In the genomic region with DNA sequence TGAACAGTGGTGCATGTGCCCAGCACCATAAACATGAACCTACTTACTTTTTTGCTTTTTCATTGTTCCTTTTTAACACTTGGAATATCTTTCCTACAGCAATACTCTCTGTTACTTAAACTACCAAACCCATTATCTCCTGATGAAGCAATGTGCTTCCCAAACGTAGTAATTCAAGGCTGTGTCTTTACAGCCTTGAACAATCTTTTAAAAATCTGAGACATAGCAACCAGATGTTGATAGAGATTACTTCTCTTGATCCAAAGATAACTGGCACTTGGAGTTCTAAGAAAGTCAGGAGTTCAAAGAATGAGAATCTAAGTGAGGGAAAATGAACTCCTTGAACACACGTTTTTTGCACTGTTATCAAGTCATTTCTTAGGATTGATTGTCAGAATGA, we compare ENCODE assay signal across 26 cellular contexts. TPM values are rescaled to one million over a fixed set of nuclear protein-coding genes. Genes with fewer than 3 reads are reported as not detected.
"Had no signal": no experiment of that assay in that cellular context is flagged by ENCODE, and none has a peak within 500 bp of the region (broad histone marks: within the 10 kb centered on the region; RNA-seq: fewer than 3 reads in every experiment).

No MANE protein-coding gene starts in this region.

- H3K9me3 ChIP-seq: esophagus muscularis mucosa, heart right ventricle, lower lobe of right lung, neutrophil, pancreas, right lobe of liver, suprapubic skin had no signal

- H3K4me1 ChIP-seq: right lobe of liver, suprapubic skin had no signal

- ATAC-seq: heart right ventricle; left ventricle myocardium superior; lower lobe of right lung; natural killer cell treated with Interleukin-12 subunit alpha and Interleukin-12 subunit beta and Interleukin-15 and Interleukin-18, amount 100 ng/mL, for 72 hours; pancreas; right lobe of liver; stimulated activated naive B cell treated with anti-CD40 and anti-IgM and Interleukin-4, amounts not matched to agents 10 μg/mL and 1 μg/mL and 100 μg/mL, for 72 hours; stimulated activated naive CD8-positive, alpha-beta T cell treated with anti-CD3 and anti-CD28 coated beads, Interleukin-15, amount 100 ng/mL, for 72 hours had no signal

- H3K27ac ChIP-seq: coronary artery, esophagus muscularis mucosa, heart right ventricle, lower lobe of right lung, neutrophil, pancreas, right lobe of liver, suprapubic skin had no signal

- H3K4me1 Mint-ChIP-seq: immature natural killer cell; neural crest cell; stimulated activated naive CD8-positive, alpha-beta T cell treated with anti-CD3 and anti-CD28 coated beads, Interleukin-15, amount 100 ng/mL, for 72 hours had no signal

- DNase-seq: dermis blood vessel endothelial cell; effector memory CD4-positive, alpha-beta T cell; foreskin melanocyte; glutamatergic neuron; heart right ventricle; hypothalamus; immature natural killer cell; islet precursor cell; kidney glomerular epithelial cell; left ventricle myocardium superior; lower lobe of right lung; naive B cell; pancreas; right lobe of liver; small intestine; stimulated activated CD4-positive, alpha-beta T cell treated with anti-CD3 and anti-CD28 coated beads, Interleukin-15, amount 100 ng/mL, for 24 hours; stimulated activated CD4-positive, alpha-beta T cell treated with anti-CD3 and anti-CD28 coated beads, Interleukin-2, amount 100 ng/mL, for 48 hours; stimulated activated naive B cell treated with anti-CD40 and anti-IgM and Interleukin-4, amounts not matched to agents 10 μg/mL and 1 μg/mL and 100 μg/mL, for 72 hours; stimulated activated naive CD8-positive, alpha-beta T cell treated with anti-CD3 and anti-CD28 coated beads, Interleukin-15, amount 100 ng/mL, for 72 hours had no signal

- H3K9me3 Mint-ChIP-seq: immature natural killer cell; natural killer cell treated with Interleukin-12 subunit alpha and Interleukin-12 subunit beta and Interleukin-15 and Interleukin-18, amount 100 ng/mL, for 72 hours; stimulated activated naive B cell treated with anti-CD40 and anti-IgM and Interleukin-4, amounts not matched to agents 10 μg/mL and 1 μg/mL and 100 μg/mL, for 72 hours; stimulated activated naive CD8-positive, alpha-beta T cell treated with anti-CD3 and anti-CD28 coated beads, Interleukin-15, amount 100 ng/mL, for 72 hours; type B pancreatic cell had no signal

- H3K36me3 ChIP-seq: lower lobe of right lung, neutrophil, right lobe of liver, suprapubic skin had no signal

- H3K4me3 Mint-ChIP-seq: immature natural killer cell; naive B cell; natural killer cell treated with Interleukin-12 subunit alpha and Interleukin-12 subunit beta and Interleukin-15 and Interleukin-18, amount 100 ng/mL, for 72 hours; neural crest cell; stimulated activated naive B cell treated with anti-CD40 and anti-IgM and Interleukin-4, amounts not matched to agents 10 μg/mL and 1 μg/mL and 100 μg/mL, for 72 hours; stimulated activated naive CD8-positive, alpha-beta T cell treated with anti-CD3 and anti-CD28 coated beads, Interleukin-15, amount 100 ng/mL, for 72 hours; type B pancreatic cell had no signal

- H3K27me3 Mint-ChIP-seq: naive B cell; natural killer cell treated with Interleukin-12 subunit alpha and Interleukin-12 subunit beta and Interleukin-15 and Interleukin-18, amount 100 ng/mL, for 72 hours; stimulated activated naive B cell treated with anti-CD40 and anti-IgM and Interleukin-4, amounts not matched to agents 10 μg/mL and 1 μg/mL and 100 μg/mL, for 72 hours; stimulated activated naive CD8-positive, alpha-beta T cell treated with anti-CD3 and anti-CD28 coated beads, Interleukin-15, amount 100 ng/mL, for 72 hours; type B pancreatic cell had no signal

- H3K4me3 ChIP-seq: coronary artery, esophagus muscularis mucosa, heart right ventricle, lower lobe of right lung, pancreas, right lobe of liver, suprapubic skin had no signal

- H3K27ac Mint-ChIP-seq: immature natural killer cell; natural killer cell treated with Interleukin-12 subunit alpha and Interleukin-12 subunit beta and Interleukin-15 and Interleukin-18, amount 100 ng/mL, for 72 hours; stimulated activated naive B cell treated with anti-CD40 and anti-IgM and Interleukin-4, amounts not matched to agents 10 μg/mL and 1 μg/mL and 100 μg/mL, for 72 hours; stimulated activated naive CD8-positive, alpha-beta T cell treated with anti-CD3 and anti-CD28 coated beads, Interleukin-15, amount 100 ng/mL, for 72 hours; type B pancreatic cell had no signal

- H3K27me3 ChIP-seq: esophagus muscularis mucosa, heart right ventricle, neutrophil, pancreas, right lobe of liver, suprapubic skin had no signal

- H3K36me3 Mint-ChIP-seq: natural killer cell treated with Interleukin-12 subunit alpha and Interleukin-12 subunit beta and Interleukin-15 and Interleukin-18, amount 100 ng/mL, for 72 hours had no signal

RNA-seq across cellular contexts. Expression of gene ATP8B1, which starts 40.4 kb away (rescaled TPM):
- total RNA-seq: natural killer cell treated with Interleukin-12 subunit alpha and Interleukin-12 subunit beta and Interleukin-15 and Interleukin-18, amount 100 ng/mL, for 72 hours had no signal
